ENCODE assay signal across 9 cellular contexts in the genomic region with DNA sequence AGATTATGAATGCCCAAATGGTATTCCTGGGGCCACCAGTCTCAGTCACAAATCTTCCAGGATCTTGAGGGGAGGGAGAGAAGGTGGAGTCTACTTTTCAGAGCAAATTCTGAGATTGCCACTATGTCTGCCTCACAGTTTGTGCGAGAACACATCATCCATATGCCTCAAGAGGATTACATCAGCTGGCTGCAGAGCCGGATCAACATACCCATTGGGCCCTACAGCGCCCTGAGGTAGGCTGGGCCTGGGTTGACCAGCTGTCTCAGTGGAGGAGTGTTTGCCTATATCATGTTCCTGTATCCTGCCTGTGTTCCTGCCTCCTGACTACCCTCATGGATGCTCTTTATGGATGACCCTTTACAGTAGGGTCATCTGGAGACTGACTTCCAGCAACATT. TPM values are rescaled to one million over a fixed set of nuclear protein-coding genes. Genes with fewer than 3 reads are reported as not detected.
"Had no signal": no experiment of that assay in that cellular context is flagged by ENCODE, and none has a peak within 500 bp of the region (broad histone marks: within the 10 kb centered on the region; RNA-seq: fewer than 3 reads in every experiment).

No MANE protein-coding gene starts in this region.

- H2AFZ ChIP-seq: GM23248 had no signal

- H3K36me3 ChIP-seq: HAP-1 had no signal

- H3K27ac ChIP-seq: GM23248, HL-60 had no signal

- H3K9ac ChIP-seq: GM23248 had no signal

- H3K4me3 ChIP-seq: GM23248, HAP-1 had no signal

- H3K9me3 ChIP-seq: HAP-1 had no signal

- H3K4me3 Mint-ChIP-seq: HFFc6, IgD-negative memory B cell had no signal

- H3K36me3 Mint-ChIP-seq: IgD-negative memory B cell had no signal

- H3K4me1 Mint-ChIP-seq: IgD-negative memory B cell had no signal

- H3K4me1 ChIP-seq: HAP-1 had no signal

- DNase-seq: GM23248, GOT3, H7, HFFc6 had no signal

- H3K27ac Mint-ChIP-seq: HFFc6, IgD-negative memory B cell had no signal

RNA-seq across cellular contexts. Expression of gene TMEM233, which starts 53.1 kb away (rescaled TPM):
- total RNA-seq: GM23248, H7, HepG2, HFFc6, HT1080 had no signal
- polyA plus RNA-seq: IgD-negative memory B cell had no signal
